Comparison of ENCODE assay signal across 8 cellular contexts in the genomic region with DNA sequence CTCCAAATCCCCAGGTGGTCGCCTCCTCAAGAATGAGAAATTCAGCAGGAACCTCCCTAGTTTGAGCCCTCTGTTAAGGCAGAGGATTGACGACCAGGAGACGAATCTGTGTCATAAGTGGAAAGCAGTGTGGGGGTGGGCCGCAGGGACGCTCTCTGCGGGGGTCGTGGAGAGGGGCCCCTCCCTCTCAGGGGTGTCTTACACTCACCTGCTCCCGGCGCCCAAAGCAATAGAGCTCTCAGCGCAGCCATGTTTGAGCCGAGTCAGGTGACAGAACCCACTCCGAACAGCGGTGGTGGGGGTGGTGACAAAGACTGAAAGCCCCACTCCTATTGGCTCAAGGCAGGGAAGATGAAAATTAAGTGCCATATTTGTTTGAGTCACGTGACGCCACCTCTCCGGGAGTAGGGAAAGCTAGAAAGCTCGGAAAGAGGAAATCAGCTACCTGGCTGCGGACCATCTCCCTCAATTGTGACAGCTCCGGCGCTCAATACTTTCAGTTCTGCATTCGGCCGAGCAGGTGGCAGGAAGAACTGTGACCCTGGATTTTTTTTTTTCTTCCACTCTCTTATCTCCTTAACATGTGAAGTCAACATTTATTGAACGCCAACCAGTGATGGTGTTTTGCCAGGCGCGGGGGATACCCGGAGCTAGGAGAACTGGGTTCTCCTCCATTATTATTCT. TPM values are rescaled to one million over a fixed set of nuclear protein-coding genes. Genes with fewer than 3 reads are reported as not detected.
DNase-seq lines count a peak whose midpoint lies in the region; ATAC-seq and TF ChIP-seq lines count a peak whose summit lies in the region.

A gene (minus strand): TSS at position 265 of the 684 bp plus-strand sequence. CDS start 627 bp downstream, outside the sequence.

- H3K4me3 ChIP-seq in GM12864 (ENCODE audit: low read depth, low read length): peak within 1 kb of the TSS; percentile 78
- H3K4me3 ChIP-seq in cardiac muscle cell: peak within 1 kb of the TSS; percentile 61
- H3K4me3 ChIP-seq in parathyroid adenoma (ENCODE audit: low read depth, low read length): peak within 1 kb of the TSS; percentile 94
- peak within 1 kb of the TSS; percentile 66 to 86 (median 78) for H3K4me3 ChIP-seq in tibial nerve

- TF ChIP-seq EP300 in tibial nerve (IDR thresholded peaks at IDR 0.05): peak; percentile 34 to 90

- H3K4me1 ChIP-seq in cardiac muscle cell (ENCODE audit: low read depth) (peaks cover 4% of the 10 kb centered on the region), parathyroid adenoma (no peaks in the 10 kb centered on the region), tibial nerve (peaks cover 0 to 35% (median 14%) of the 10 kb centered on the region in 4 donors)

- no peaks in the 10 kb centered on the region for H3K9me3 ChIP-seq in cardiac muscle cell (ENCODE audit: low read depth)
- H3K9me3 ChIP-seq in parathyroid adenoma (ENCODE audit: control insufficient read depth, low read length): no peaks in the 10 kb centered on the region
- H3K9me3 ChIP-seq in tibial nerve: no peaks in the 10 kb centered on the region

- peak; percentile 16 to 46 for TF ChIP-seq POLR2A in tibial nerve (IDR thresholded peaks at IDR 0.05)

- WGBS in tibial nerve, 2 donors: 1% methylated on average over 25 to 26 of the region's 26 CpGs

- peak within 1 kb of the TSS; percentile 93 for H3K4me2 ChIP-seq in parathyroid adenoma (ENCODE audit: low read length)

- H2AFZ ChIP-seq in parathyroid adenoma: peak within 1 kb of the TSS; percentile 95

- no peaks in the 10 kb centered on the region for H3K79me2 ChIP-seq in parathyroid adenoma

- DNase-seq in GM12864 (ENCODE audit: low read depth): peak; percentile 97
- DNase-seq in NCI-H1417 (lab: John Stamatoyannopoulos, UW): peak; percentile 98 to 99 (median 99)
- peak; percentile 87 to 98 for DNase-seq in SW 1271 (lab: John Stamatoyannopoulos, UW)
- DNase-seq in activated naive CD8-positive, alpha-beta T cell treated with anti-CD3 and anti-CD28 coated beads, Interleukin-2, amount 50 U/mL, for 16 hours (ENCODE audit: low read depth, low spot score): peak; percentile 80
- DNase-seq in cardiac muscle cell (ENCODE audit: low read depth in 1 of 2, low spot score in 1 of 2): peak; percentile 95 to 97
- DNase-seq in tibial nerve (ENCODE audit: low spot score in 2 of 2): peak; percentile 87 to 96

- H3K36me3 ChIP-seq in cardiac muscle cell (peaks cover 13% of the 10 kb centered on the region), parathyroid adenoma (ENCODE audit: control insufficient read depth, insufficient read depth, low read length) (no peaks in the 10 kb centered on the region), tibial nerve (peaks cover 0 to 14% (median 3%) of the 10 kb centered on the region in 3 donors)

- H3K27me3 ChIP-seq in cardiac muscle cell: no peaks in the 10 kb centered on the region
- no peaks in the 10 kb centered on the region for H3K27me3 ChIP-seq in parathyroid adenoma (ENCODE audit: control insufficient read depth, insufficient read depth, low read length)
- H3K27me3 ChIP-seq in tibial nerve: no peaks in the 10 kb centered on the region

- TF ChIP-seq CTCF in GM12864 (IDR thresholded peaks at IDR 0.05; ENCODE audit: low read depth, low read length, missing control alignments) (no peak), cardiac muscle cell (IDR thresholded peaks at IDR 0.05; ENCODE audit: low read depth, low read length) (no peak), parathyroid adenoma (IDR thresholded peaks at IDR 0.05) (no peak), tibial nerve (IDR thresholded peaks at IDR 0.05) (peak in 1 of 5 experiments; percentile 19)

- H3K27ac ChIP-seq in cardiac muscle cell: peak within 1 kb of the TSS; percentile 84
- H3K27ac ChIP-seq in parathyroid adenoma: peak within 1 kb of the TSS; percentile 65
- H3K27ac ChIP-seq in tibial nerve: peak within 1 kb of the TSS; percentile 71 to 87 (median 84)

- ATAC-seq in HG02759 (IDR thresholded peaks at IDR 0.05; ENCODE audit: unreplicated experiment): peak; percentile 86

- H3K9ac ChIP-seq in parathyroid adenoma: peak within 1 kb of the TSS; percentile 71

RNA-seq across cellular contexts. Expression of the gene that starts here (rescaled TPM):
- 11.6 and 13.3 TPM in 2 replicates for total RNA-seq in cardiac muscle cell
- polyA plus RNA-seq in cardiac muscle cell: 3.6 and 3.9 TPM in 2 replicates
- total RNA-seq in tibial nerve: 10 to 100 TPM; 22.4 to 74.4 (median 36.3) TPM

Comparison
In these comparisons a context has a peak if more than half of its experiments do, and no peak if none do; other contexts are left out.
1. Peak in every context shown above with its lines: DNase-seq, ATAC-seq, H3K4me3 ChIP-seq and H3K27ac ChIP-seq.